26 cellular contexts compared by ENCODE assay signal in the genomic region with DNA sequence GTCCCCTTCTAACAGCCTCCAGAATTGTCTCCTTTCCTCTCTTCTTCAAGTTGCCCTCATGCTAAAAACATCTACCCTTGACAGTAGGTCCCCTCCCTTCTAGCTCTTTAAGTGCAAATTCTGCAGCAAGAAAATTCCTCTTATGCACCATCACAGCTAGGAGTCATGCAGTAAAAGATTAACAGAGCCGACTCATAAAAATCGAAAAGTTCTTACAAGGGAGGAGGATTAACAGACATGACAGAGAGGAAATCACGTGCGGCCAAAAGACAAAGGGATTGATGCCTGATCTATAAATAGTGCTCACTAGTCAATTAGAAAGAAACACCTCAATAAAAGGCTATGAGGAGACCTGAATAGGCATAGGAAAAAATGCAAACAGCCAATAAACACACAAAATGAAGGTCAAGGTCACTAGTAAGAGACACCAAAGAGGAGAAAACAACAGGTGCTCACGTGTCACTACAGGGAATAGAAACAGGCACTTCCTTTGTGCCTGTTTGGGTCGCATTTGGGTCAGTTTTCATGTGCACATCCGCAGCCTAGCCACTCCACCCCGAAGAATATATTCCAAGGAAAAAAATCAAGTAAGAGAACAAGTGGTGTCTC. TPM values are rescaled to one million over a fixed set of nuclear protein-coding genes. Genes with fewer than 3 reads are reported as not detected.
DNase-seq lines count a peak whose midpoint lies in the region; ATAC-seq, FAIRE-seq and TF ChIP-seq lines count a peak whose summit lies in the region.
"Had no signal": no experiment of that assay in that cellular context is flagged by ENCODE, and none has a peak within 500 bp of the region (broad histone marks: within the 10 kb centered on the region; RNA-seq: fewer than 3 reads in every experiment).

No MANE protein-coding gene starts in this region.

- peaks cover 20% of the 10 kb centered on the region for H3K27me3 Mint-ChIP-seq in activated naive CD8-positive, alpha-beta T cell treated with anti-CD3 and anti-CD28 coated beads for 36 hours

- no peak overlapping the region for H3K4me3 Mint-ChIP-seq in activated naive CD8-positive, alpha-beta T cell treated with anti-CD3 and anti-CD28 coated beads for 36 hours
- H3K4me3 Mint-ChIP-seq: immature natural killer cell, T-cell had no signal

- POLR2A ChIA-PET in HepG2 (lab: Yijun Ruan, JAX): no interaction called here
- POLR2A ChIA-PET in PC-3 (lab: Charles Lee; ENCODE audit: unreplicated experiment): no interaction called here

- H3K4me3 ChIP-seq in HepG2 (replicated peaks in 1 of 3; ENCODE audit: insufficient read depth in 1 of 3, low read depth in 2 of 3, low read length in 3 of 3): no peak overlapping the region
- no peak overlapping the region for H3K4me3 ChIP-seq in right lobe of liver
- H3K4me3 ChIP-seq in body of pancreas: no peak overlapping the region
- H3K4me3 ChIP-seq in PC-3 (ENCODE audit: low read length): no peak overlapping the region
- H3K4me3 ChIP-seq: K562, lower lobe of right lung had no signal

- no peaks in the 10 kb centered on the region for H3F3A ChIP-seq in PC-3 (ENCODE audit: low read length, unreplicated experiment)

- no peaks in the 10 kb centered on the region for H3K4me1 Mint-ChIP-seq in activated naive CD8-positive, alpha-beta T cell treated with anti-CD3 and anti-CD28 coated beads for 36 hours
- H3K4me1 Mint-ChIP-seq: immature natural killer cell had no signal

- intact Hi-C loops in HepG2 (cut with micrococcal nuclease; ENCODE audit: unreplicated experiment) (no loop called here), right lobe of liver (cut with DNase I) (no loop called here), body of pancreas (cut with DNase I) (no loop called here), PC-3 (cut with micrococcal nuclease) (no loop called here)

- H3K9me2 ChIP-seq in PC-3 (replicated peaks; ENCODE audit: low read length): no peaks in the 10 kb centered on the region

- TF ChIP-seq POLR2A in HepG2 (IDR thresholded peaks at IDR 0.05; ENCODE audit: insufficient read depth in 1 of 2, low read depth in 2 of 2, low read length in 2 of 2): no peak
- no peak for TF ChIP-seq POLR2A in right lobe of liver (IDR thresholded peaks at IDR 0.05)
- TF ChIP-seq POLR2A in body of pancreas (IDR thresholded peaks at IDR 0.05): no peak
- no peak for TF ChIP-seq POLR2A in H54 (IDR thresholded peaks at IDR 0.05; ENCODE audit: low read depth, low read length)

- no peak overlapping the region for H3K9ac ChIP-seq in HepG2 (ENCODE audit: insufficient read depth, low read depth, low read length)
- H3K9ac ChIP-seq in PC-3 (ENCODE audit: low read length): no peak overlapping the region

- TF ChIP-seq EP300 in HepG2 (IDR thresholded peaks at IDR 0.05; ENCODE audit: low read depth in 2 of 2, low read length in 2 of 2): no peak
- no peak for TF ChIP-seq EP300 in HepG2 (CRISPR knock-in tag; IDR thresholded peaks at IDR 0.05; ENCODE audit: borderline replicate concordance)

- H4K20me1 ChIP-seq in HepG2 (ENCODE audit: insufficient read depth, low read length) (no peaks in the 10 kb centered on the region), PC-3 (ENCODE audit: low read length) (no peaks in the 10 kb centered on the region)

- H3K27ac ChIP-seq in HepG2 (ENCODE audit: extremely low read length, insufficient read depth, low read length) (no peak overlapping the region), right lobe of liver (no peak overlapping the region), body of pancreas (peak overlapping the region; percentile 69 to 92 (median 80)), PC-3 (ENCODE audit: low read length) (no peak overlapping the region)
- H3K27ac ChIP-seq: brain microvascular endothelial cell, foreskin keratinocyte, lower lobe of right lung had no signal

- WGBS in HepG2 (ENCODE audit: low lambda C conversion rate): 0% methylated on average over 8 of the region's 8 CpGs
- WGBS in right lobe of liver (ENCODE audit: insufficient coverage, low coverage, low lambda C conversion rate, missing lambda C conversion rate): 37% methylated on average over 8 of the region's 8 CpGs
- WGBS in body of pancreas, 2 donors: 13 to 18% methylated on average over 8 of the region's 8 CpGs

- H3K4me2 ChIP-seq in HepG2 (ENCODE audit: low read depth, low read length) (no peak overlapping the region), PC-3 (ENCODE audit: low read length) (no peak overlapping the region)

- no TSS peak for BruUV-seq in HepG2 (replicated peaks; lab: Mats Ljungman, UMichigan)
- no TSS peak for BruUV-seq in PC-3 (replicated peaks; lab: Mats Ljungman, UMichigan)

- TF ChIP-seq CTCF in HepG2 (CRISPR knock-in tag; IDR thresholded peaks at IDR 0.05): no peak
- no peak for TF ChIP-seq CTCF in right lobe of liver (IDR thresholded peaks at IDR 0.05)
- peak in 2 of 7 experiments; percentile 7 to 15 for TF ChIP-seq CTCF in body of pancreas (IDR thresholded peaks at IDR 0.05)
- TF ChIP-seq CTCF in PC-3 (conservative IDR thresholded peaks at IDR 0.05; ENCODE audit: low read depth, low read length): no peak

- no peak overlapping the region for H3K27ac Mint-ChIP-seq in activated naive CD8-positive, alpha-beta T cell treated with anti-CD3 and anti-CD28 coated beads for 36 hours
- H3K27ac Mint-ChIP-seq: immature natural killer cell, T-cell had no signal

- H3K36me3 ChIP-seq in HepG2 (replicated peaks in 1 of 2; ENCODE audit: control insufficient read depth in 1 of 2, insufficient read depth in 2 of 2, low read length in 2 of 2) (no peaks in the 10 kb centered on the region), right lobe of liver (no peaks in the 10 kb centered on the region), body of pancreas (replicated peaks in 1 of 2; ENCODE audit: insufficient read depth in 1 of 2, low read depth in 2 of 2) (no peaks in the 10 kb centered on the region), PC-3 (ENCODE audit: low read depth, low read length) (no peaks in the 10 kb centered on the region)
- H3K36me3 ChIP-seq: brain microvascular endothelial cell, lower lobe of right lung had no signal

- H3K9me3 ChIP-seq in HepG2 (ENCODE audit: low read length) (no peaks in the 10 kb centered on the region), right lobe of liver (no peaks in the 10 kb centered on the region), body of pancreas (no peaks in the 10 kb centered on the region), PC-3 (ENCODE audit: low read length) (no peaks in the 10 kb centered on the region)
- H3K9me3 ChIP-seq: lower lobe of right lung had no signal

- H2AFZ ChIP-seq in HepG2 (ENCODE audit: low read length): no peak overlapping the region
- no peak overlapping the region for H2AFZ ChIP-seq in PC-3 (ENCODE audit: low read length)

- FAIRE-seq in HepG2 (lab: Jason Lieb, UNC) (no peak), H54 (lab: Jason Lieb, UNC) (no peak)
- FAIRE-seq: A204.1, GM12891, K562 had no signal

- H3K4me1 ChIP-seq in HepG2 (ENCODE audit: insufficient read depth, low read length) (peaks cover 14% of the 10 kb centered on the region), right lobe of liver (no peaks in the 10 kb centered on the region), body of pancreas (peaks cover 53% of the 10 kb centered on the region), PC-3 (ENCODE audit: insufficient read depth, low read length) (no peaks in the 10 kb centered on the region)
- H3K4me1 ChIP-seq: foreskin keratinocyte, lower lobe of right lung had no signal

- no peaks in the 10 kb centered on the region for H3K9me3 Mint-ChIP-seq in activated naive CD8-positive, alpha-beta T cell treated with anti-CD3 and anti-CD28 coated beads for 36 hours
- H3K9me3 Mint-ChIP-seq: immature natural killer cell, T-cell had no signal

- H3K27me3 ChIP-seq in HepG2 (ENCODE audit: control insufficient read depth in 1 of 2, insufficient read depth in 2 of 2, low read length in 2 of 2) (peaks cover 6 to 39% of the 10 kb centered on the region in 2 experiments), right lobe of liver (no peaks in the 10 kb centered on the region), body of pancreas (no peaks in the 10 kb centered on the region), PC-3 (ENCODE audit: low read length) (no peaks in the 10 kb centered on the region)

- no peaks in the 10 kb centered on the region for H3K79me2 ChIP-seq in HepG2 (ENCODE audit: insufficient read depth, low read length)
- H3K79me2 ChIP-seq in PC-3 (ENCODE audit: low read length): no peaks in the 10 kb centered on the region

- CTCF ChIA-PET in HepG2 (lab: Yijun Ruan, JAX; ENCODE audit: low intra/inter-chr PET ratio, low total read pairs) (no interaction called here), PC-3 (lab: Charles Lee) (no interaction called here)

- H3K36me3 Mint-ChIP-seq in activated naive CD8-positive, alpha-beta T cell treated with anti-CD3 and anti-CD28 coated beads for 36 hours: no peaks in the 10 kb centered on the region
- H3K36me3 Mint-ChIP-seq: immature natural killer cell, T-cell had no signal

- no peak for TF ChIP-seq RAD21 in HepG2 (CRISPR knock-in tag; IDR thresholded peaks at IDR 0.05)

- in situ Hi-C loops in HepG2 (cut with HindIII; ENCODE audit: extremely low pct_ligation_motif_present, low pct_unique_long_range_greater_than_20kb): no loop called here

- peak; percentile 39 for DNase-seq in HepG2 (ENCODE audit: low spot score)
- no peak for DNase-seq in right lobe of liver
- DNase-seq in body of pancreas: no peak
- DNase-seq in left kidney (ENCODE audit: low read depth, low spot score): peak; percentile 73
- no peak for DNase-seq in H54 (ENCODE audit: insufficient read length, low spot score)
- DNase-seq in SKM-1 treated with dmso at 0.1 percent for 144 hours (lab: John Stamatoyannopoulos, UW; ENCODE audit: unreplicated experiment): no peak
- no peak for DNase-seq in PC-3
- no peak for DNase-seq in activated naive CD8-positive, alpha-beta T cell treated with anti-CD3 and anti-CD28 coated beads for 36 hours
- DNase-seq: activated CD4-positive, CD25-positive, alpha-beta regulatory T cell treated with anti-CD3 and anti-CD28 coated beads, Interleukin-2, amount 50 U/mL, for 72 hours; activated CD8-positive, alpha-beta memory T cell treated with anti-CD3 and anti-CD28 coated beads for 24 hours; activated T-cell treated with anti-CD3 and anti-CD28 coated beads, Interleukin-2, amount 50 U/mL, for 1 hour; brain microvascular endothelial cell; effector CD4-positive, alpha-beta T cell; erythroblast; immature natural killer cell; lower lobe of right lung; NCI-H1417; NCI-H2107; SHP77 treated with DMSO at 0.1 percent for 48 hours; T-cell had no signal

- ATAC-seq in HepG2: peak; percentile 43; the same call in 2 of the 3 replicates
- no peak for ATAC-seq in right lobe of liver
- ATAC-seq in body of pancreas: peak; percentile 32
- no peak for ATAC-seq in PC-3
- ATAC-seq: foreskin keratinocyte, HCT116, K562, lower lobe of right lung, T-cell had no signal

RNA-seq across cellular contexts. Expression of a gene that starts 3.4 kb away (rescaled TPM):
- total RNA-seq in HepG2 (2016; rRNA removed; fragmentation: Illumina TruSeq; extraction: Trizol): not detected in 2 replicates
- not detected in 2 replicates for total RNA-seq in HepG2 (2016; cell fraction: cytosol; rRNA removed; fragmentation: Illumina TruSeq; extraction: Trizol; ENCODE audit: low read depth)
- total RNA-seq in HepG2 (2016; cell fraction: insoluble cytoplasmic fraction; rRNA removed; fragmentation: Illumina TruSeq; extraction: Trizol): not detected in 2 replicates
- not detected in 2 replicates for total RNA-seq in HepG2 (2016; cell fraction: membrane; rRNA removed; fragmentation: Illumina TruSeq; extraction: Trizol)
- total RNA-seq in HepG2 (2016; cell fraction: nucleus; rRNA removed; fragmentation: Illumina TruSeq; extraction: Trizol): not detected in 2 replicates
- not detected in 2 replicates for polyA plus RNA-seq in HepG2 (2011; rRNA removed)
- polyA plus RNA-seq in HepG2 (2011; cell fraction: cytosol; rRNA removed): not detected in 2 replicates
- polyA plus RNA-seq in HepG2 (2011; cell fraction: nucleus; rRNA removed): not detected in 2 replicates
- not detected in 2 replicates for polyA plus RNA-seq in HepG2 (2012)
- not detected in 2 replicates for polyA plus RNA-seq in HepG2 (2016; cell fraction: cytosol; fragmentation: Illumina TruSeq; extraction: Trizol; ENCODE audit: low read depth)
- not detected in 2 replicates for polyA plus RNA-seq in HepG2 (2016; cell fraction: insoluble cytoplasmic fraction; fragmentation: Illumina TruSeq; extraction: Trizol; ENCODE audit: low read depth)
- not detected in 2 replicates for polyA plus RNA-seq in HepG2 (2016; cell fraction: membrane; fragmentation: Illumina TruSeq; extraction: Trizol; ENCODE audit: low read depth)
- not detected in 2 replicates for polyA plus RNA-seq in HepG2 (2016; cell fraction: nucleus; fragmentation: Illumina TruSeq; extraction: Trizol; ENCODE audit: insufficient read depth, low read depth)
- 8.3 TPM in 1 of 2 replicates, not detected in the other for polyA minus RNA-seq in HepG2 (2011; rRNA and poly(A)+ RNA removed; ENCODE audit: low replicate concordance)
- 0.59 TPM in 1 of 2 replicates, not detected in the other for polyA minus RNA-seq in HepG2 (2011; cell fraction: cytosol; rRNA and poly(A)+ RNA removed)
- polyA minus RNA-seq in HepG2 (2011; cell fraction: nucleus; rRNA and poly(A)+ RNA removed): not detected in 2 replicates
- total RNA-seq in right lobe of liver: 1 to 10 TPM in 1 of 6 experiments, under 1 TPM in 3, not detected in 2; 0.29 to 1.2 (median 0.50) TPM
- 10 to 100 TPM in 1 of 2 donors, 1 to 10 TPM in 1; 8.2 to 20.5 TPM for total RNA-seq in body of pancreas
- total RNA-seq in PC-3 (2014; rRNA removed): not detected in 2 replicates
- 1 to 10 TPM; 3.3 to 3.8 TPM for total RNA-seq in activated naive CD8-positive, alpha-beta T cell treated with anti-CD3 and anti-CD28 coated beads for 36 hours
- total RNA-seq: K562, MCF 10A had no signal

Comparison
In these comparisons a context has a peak if more than half of its experiments do, and no peak if none do; other contexts are left out.
1. ATAC-seq: peak in HepG2 (single experiment) and body of pancreas (single experiment); none in right lobe of liver (0 of 4) and PC-3 (single experiment).
2. DNase-seq: peak in HepG2 (single experiment) and left kidney (single experiment); none in right lobe of liver (0 of 3), body of pancreas (0 of 4), H54 (single experiment), SKM-1 treated with dmso at 0.1 percent for 144 hours (single experiment), PC-3 (single experiment) and activated naive CD8-positive, alpha-beta T cell treated with anti-CD3 and anti-CD28 coated beads for 36 hours (single experiment).
3. H3K27ac ChIP-seq: peak in body of pancreas (4 of 4); none in HepG2 (single experiment), right lobe of liver (0 of 3) and PC-3 (single experiment).